20 cellular contexts compared by ENCODE assay signal in genomic region chrX:52471301-52471700, GRCh38. TPM values are rescaled to one million over a fixed set of nuclear protein-coding genes. Genes with fewer than 3 reads are reported as not detected.
"Had no signal": no experiment of that assay in that cellular context is flagged by ENCODE, and none has a peak within 500 bp of the region (broad histone marks: within the 10 kb centered on the region; RNA-seq: fewer than 3 reads in every experiment).

No MANE protein-coding gene starts in this region.

RNA-seq across cellular contexts. Expression of gene XAGE1A, which starts 24.3 kb away (rescaled TPM):
- total RNA-seq: activated naive CD4-positive, alpha-beta T cell treated with anti-CD3 and anti-CD28 coated beads for 36 hours; activated naive CD4-positive, alpha-beta T cell treated with anti-CD3 and anti-CD28 coated beads, Interleukin-2, amount 50 U/mL, for 72 hours; activated naive CD8-positive, alpha-beta T cell treated with anti-CD3 and anti-CD28 coated beads for 36 hours; activated naive CD8-positive, alpha-beta T cell treated with anti-CD3 and anti-CD28 coated beads, Interleukin-2, amount 10 ng/mL, durations not matched to agents 7 days and 5 days; activated T-cell treated with anti-CD3 and anti-CD28 coated beads, Interleukin-2, amount 50 U/mL, for 4 hours; activated T-cell treated with anti-CD3 and anti-CD28 coated beads, Interleukin-2, amount 50 U/mL, for 72 hours; activated T-helper 1 cell treated with anti-CD3 and anti-CD28 coated beads, Interleukin-12 subunit alpha, Interleukin-12 subunit beta, Interleukin-2, Interleukin-4 antibody, amounts not matched to agents 30 ng/mL and 10 ng/mL and 1 ng/mL, durations not matched to agents 14 hours and 24 hours and 36 hours; activated T-helper 17 cell treated with anti-CD3 and anti-CD28 coated beads, Interleukin-2, amount 50 U/mL, for 72 hours; activated T-helper 2 cell treated with anti-CD3 and anti-CD28 coated beads, Interferon-gamma antibody, Interleukin-2, Interleukin-4, amounts not matched to agents 10 μg/mL and 5 μg/mL and 100 μg/mL, durations not matched to agents 14 hours and 24 hours and 36 hours; adrenal gland; aorta; ascending aorta; astrocyte; body of pancreas; breast epithelium; bronchial epithelial cell; cardiac muscle cell; cardiac septum; cerebellum had no signal
- polyA plus RNA-seq: adipose tissue, adrenal gland, aorta, cardiac muscle cell had no signal

RNA-seq across cellular contexts. Expression of gene XAGE1B, which starts 45.6 kb away (rescaled TPM):
- total RNA-seq: activated naive CD4-positive, alpha-beta T cell treated with anti-CD3 and anti-CD28 coated beads for 36 hours; activated naive CD4-positive, alpha-beta T cell treated with anti-CD3 and anti-CD28 coated beads, Interleukin-2, amount 50 U/mL, for 72 hours; activated naive CD8-positive, alpha-beta T cell treated with anti-CD3 and anti-CD28 coated beads for 36 hours; activated naive CD8-positive, alpha-beta T cell treated with anti-CD3 and anti-CD28 coated beads, Interleukin-2, amount 10 ng/mL, durations not matched to agents 7 days and 5 days; activated T-cell treated with anti-CD3 and anti-CD28 coated beads, Interleukin-2, amount 50 U/mL, for 4 hours; activated T-cell treated with anti-CD3 and anti-CD28 coated beads, Interleukin-2, amount 50 U/mL, for 72 hours; activated T-helper 1 cell treated with anti-CD3 and anti-CD28 coated beads, Interleukin-12 subunit alpha, Interleukin-12 subunit beta, Interleukin-2, Interleukin-4 antibody, amounts not matched to agents 30 ng/mL and 10 ng/mL and 1 ng/mL, durations not matched to agents 14 hours and 24 hours and 36 hours; activated T-helper 17 cell treated with anti-CD3 and anti-CD28 coated beads, Interleukin-2, amount 50 U/mL, for 72 hours; activated T-helper 2 cell treated with anti-CD3 and anti-CD28 coated beads, Interferon-gamma antibody, Interleukin-2, Interleukin-4, amounts not matched to agents 10 μg/mL and 5 μg/mL and 100 μg/mL, durations not matched to agents 14 hours and 24 hours and 36 hours; adrenal gland; aorta; ascending aorta; astrocyte; body of pancreas; breast epithelium; bronchial epithelial cell; cardiac muscle cell; cardiac septum; cerebellum had no signal
- polyA plus RNA-seq: adipose tissue, adrenal gland, aorta, cardiac muscle cell had no signal
